ENCODE assay signal across 24 cellular contexts in genomic region chr6:28311139-28311823, GRCh38. TPM values are rescaled to one million over a fixed set of nuclear protein-coding genes. Genes with fewer than 3 reads are reported as not detected.
DNase-seq lines count a peak whose midpoint lies in the region; FAIRE-seq and TF ChIP-seq lines count a peak whose summit lies in the region.
"Had no signal": no experiment of that assay in that cellular context is flagged by ENCODE, and none has a peak within 500 bp of the region (broad histone marks: within the 10 kb centered on the region; RNA-seq: fewer than 3 reads in every experiment).

No MANE protein-coding gene starts in this region.

- H3K27ac Mint-ChIP-seq in nephron: peak overlapping the region; percentile 76 to 87 (median 86)
- H3K27ac Mint-ChIP-seq: activated B cell treated with CpG ODN at 0.5 μM for 24 hours; activated CD4-positive, alpha-beta memory T cell treated with anti-CD3 and anti-CD28 coated beads, Interleukin-2, amount 10 ng/mL, durations not matched to agents 7 days and 5 days; brain; CD4-positive, CD25-positive, alpha-beta regulatory T cell; mesothelial cell of epicardium had no signal

- H3K9me3 Mint-ChIP-seq in nephron: peaks cover 41% of the 10 kb centered on the region
- H3K9me3 Mint-ChIP-seq: activated CD4-positive, alpha-beta memory T cell treated with anti-CD3 and anti-CD28 coated beads, Interleukin-2, amount 10 ng/mL, durations not matched to agents 7 days and 5 days had no signal

- H3K36me3 Mint-ChIP-seq in nephron (ENCODE audit: low read depth): peaks cover 57% of the 10 kb centered on the region
- H3K36me3 Mint-ChIP-seq: CD4-positive, CD25-positive, alpha-beta regulatory T cell had no signal

- H3K27me3 Mint-ChIP-seq in nephron (ENCODE audit: low read depth): no peaks in the 10 kb centered on the region
- H3K27me3 Mint-ChIP-seq: brain had no signal

- no peak for TF ChIP-seq POLR2A in GM12891 (IDR thresholded peaks at IDR 0.05; ENCODE audit: low read depth, low read length)

- no peak for TF ChIP-seq CTCF in nephron (IDR thresholded peaks at IDR 0.05; ENCODE audit: unreplicated experiment in 3 of 3)

- FAIRE-seq in GM12891 (lab: Jason Lieb, UNC): peak; percentile 20
- FAIRE-seq in GM19239 (lab: Jason Lieb, UNC): no peak
- FAIRE-seq in frontal cortex (lab: Jason Lieb, UNC): no peak
- FAIRE-seq: GM18507 had no signal

- DNase-seq in GM12891 (ENCODE audit: insufficient read length, low spot score) (no peak), NCI-H2171 treated with DMSO at 0.1 percent for 48 hours (lab: John Stamatoyannopoulos, UW) (peak; percentile 87), ecto neural progenitor cell (ENCODE audit: low spot score) (peak; percentile 61), germinal center (ENCODE audit: low spot score) (no peak), GM19239 (ENCODE audit: insufficient read length, low spot score) (no peak), frontal cortex (ENCODE audit: low spot score in 2 of 2) (no peak)
- DNase-seq: activated B cell treated with CpG ODN at 0.5 μM for 24 hours; activated CD4-positive, alpha-beta memory T cell treated with anti-CD3 and anti-CD28 coated beads, Interleukin-2, amount 10 ng/mL, durations not matched to agents 7 days and 5 days; activated T-cell treated with anti-CD3 and anti-CD28 coated beads for 4 hours; CD4-positive, CD25-positive, alpha-beta regulatory T cell; heart left ventricle; KG1; left lung; NCI-H1048; NCI-H1930; NCI-H446 treated with DMSO at 0.1 percent for 48 hours; posterior cingulate gyrus had no signal

- H3K4me1 Mint-ChIP-seq in nephron: no peaks in the 10 kb centered on the region
- H3K4me1 Mint-ChIP-seq: activated B cell treated with CpG ODN at 0.5 μM for 24 hours; activated CD4-positive, alpha-beta memory T cell treated with anti-CD3 and anti-CD28 coated beads, Interleukin-2, amount 10 ng/mL, durations not matched to agents 7 days and 5 days; brain; CD4-positive, CD25-positive, alpha-beta regulatory T cell; mesothelial cell of epicardium had no signal

- H3K4me3 Mint-ChIP-seq in nephron: peak overlapping the region in 1 of 3 experiments; percentile 14
- H3K4me3 Mint-ChIP-seq: activated B cell treated with CpG ODN at 0.5 μM for 24 hours; activated CD4-positive, alpha-beta memory T cell treated with anti-CD3 and anti-CD28 coated beads, Interleukin-2, amount 10 ng/mL, durations not matched to agents 7 days and 5 days; brain; mesothelial cell of epicardium had no signal

TF ChIP-seq in GM12891, 5 proteins besides CTCF, POLR2A, EP300 and RAD21:
- TF ChIP-seq PAX5 (IDR thresholded peaks at IDR 0.05; ENCODE audit: insufficient read depth, low read length, severe bottlenecking) (no peak), SPI1 (IDR thresholded peaks at IDR 0.05; ENCODE audit: low read depth, low read length) (no peak), POU2F2 (IDR thresholded peaks at IDR 0.05; ENCODE audit: low read depth, low read length) (no peak), POLR2AphosphoS5 (IDR thresholded peaks at IDR 0.05; ENCODE audit: low read depth, low read length) (no peak), TAF1 (IDR thresholded peaks at IDR 0.05; ENCODE audit: low read depth, low read length) (no peak)

RNA-seq across cellular contexts. Expression of gene ZSCAN31, which starts 24.7 kb away (rescaled TPM):
- 3.2 TPM for polyA plus RNA-seq in GM12891 (2012; ENCODE audit: low read depth, missing spikeins)
- 13.5 TPM for total RNA-seq in frontal cortex

RNA-seq across cellular contexts. Expression of gene PGBD1, which starts 29.9 kb away (rescaled TPM):
- polyA plus RNA-seq in GM12891 (2012; ENCODE audit: low read depth, missing spikeins): 1.1 TPM
- 19.2 TPM for total RNA-seq in frontal cortex

RNA-seq across cellular contexts. Expression of gene ZKSCAN3, which starts 38.5 kb away (rescaled TPM):
- polyA plus RNA-seq in GM12891 (2012; ENCODE audit: low read depth, missing spikeins): 0.95 TPM
- 7.3 TPM for total RNA-seq in frontal cortex

RNA-seq across cellular contexts. Expression of gene ZSCAN26, which starts 44.3 kb away (rescaled TPM):
- 5.4 TPM for polyA plus RNA-seq in GM12891 (2012; ENCODE audit: low read depth, missing spikeins)
- total RNA-seq in frontal cortex: 36.3 TPM

RNA-seq across cellular contexts. Expression of gene NKAPL, which starts 52.2 kb away (rescaled TPM):
- polyA plus RNA-seq in GM12891 (2012; ENCODE audit: low read depth, missing spikeins): not detected
- total RNA-seq in frontal cortex: 3.7 TPM
- total RNA-seq: activated CD4-positive, alpha-beta memory T cell treated with anti-CD3 and anti-CD28 coated beads, Interleukin-2, amount 10 ng/mL, durations not matched to agents 7 days and 5 days; CD4-positive, CD25-positive, alpha-beta regulatory T cell; G401; HT-29; mesothelial cell of epicardium had no signal
- polyA plus RNA-seq: neural cell had no signal

Comparison
In these comparisons a context has a peak if more than half of its experiments do, and no peak if none do; other contexts are left out.
1. DNase-seq: peak in NCI-H2171 treated with DMSO at 0.1 percent for 48 hours (single experiment) and ecto neural progenitor cell (single experiment); none in GM12891 (single experiment), germinal center (single experiment), GM19239 (single experiment) and frontal cortex (0 of 2).